Comparison of ENCODE assay signal across 14 cellular contexts in the genomic region with DNA sequence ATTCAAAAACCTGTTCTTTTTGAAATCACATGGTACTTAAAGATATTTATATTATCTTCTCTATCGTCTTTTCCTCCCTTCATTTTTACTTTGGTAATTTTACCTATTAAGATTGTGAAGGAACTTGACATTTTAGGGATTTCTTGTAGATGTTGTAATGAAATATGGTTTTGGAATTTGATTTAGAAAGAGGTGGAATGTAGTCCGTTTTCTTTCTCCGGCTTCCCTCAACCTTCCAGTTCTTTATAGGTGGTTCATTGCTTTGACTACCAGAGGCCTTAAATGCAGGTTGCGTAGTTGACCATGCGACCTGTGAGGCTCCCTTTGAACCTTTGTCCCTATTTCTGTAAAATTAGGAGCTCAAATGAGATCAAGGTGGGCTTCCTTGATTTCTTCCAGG. TPM values are rescaled to one million over a fixed set of nuclear protein-coding genes. Genes with fewer than 3 reads are reported as not detected.
DNase-seq lines count a peak whose midpoint lies in the region; ATAC-seq and TF ChIP-seq lines count a peak whose summit lies in the region.
"Had no signal": no experiment of that assay in that cellular context is flagged by ENCODE, and none has a peak within 500 bp of the region (broad histone marks: within the 10 kb centered on the region; RNA-seq: fewer than 3 reads in every experiment).

No MANE protein-coding gene starts in this region.

- dilution Hi-C loops in mammary epithelial cell (cut with HindIII; ENCODE audit: low sequenced_read_pairs): no loop called here

- no peak for ATAC-seq in T-helper 17 cell
- ATAC-seq in foreskin keratinocyte: no peak

- H4K12ac ChIP-seq in trophoblast cell (ENCODE audit: low read depth, low read length): no peak overlapping the region

- H3K4me3 Mint-ChIP-seq in MCF 10A (ENCODE audit: unreplicated experiment): no peak overlapping the region
- no peak overlapping the region for H3K4me3 Mint-ChIP-seq in T-helper 17 cell
- H3K4me3 Mint-ChIP-seq: B cell had no signal

- no peak overlapping the region for H2BK12ac ChIP-seq in trophoblast cell (ENCODE audit: low read length)

- H3K79me1 ChIP-seq in trophoblast cell (ENCODE audit: low read length): no peaks in the 10 kb centered on the region

- no peak overlapping the region for H3K4me2 ChIP-seq in mammary epithelial cell (ENCODE audit: insufficient read depth, low read depth, low read length)
- no peak overlapping the region for H3K4me2 ChIP-seq in trophoblast cell (ENCODE audit: low read length)
- H3K4me2 ChIP-seq: BLaER1 treated with 17β-estradiol and CSF1 and Interleukin-3, amounts not matched to agents 10 nM and 100 nM had no signal

- no peak overlapping the region for H2BK5ac ChIP-seq in trophoblast cell (ENCODE audit: low read depth, low read length, poor library complexity)

- no peaks in the 10 kb centered on the region for H3K9me3 Mint-ChIP-seq in MCF 10A (ENCODE audit: unreplicated experiment)

- H3K27ac ChIP-seq in mammary epithelial cell (ENCODE audit: insufficient read depth, low read depth, low read length) (no peak overlapping the region), foreskin keratinocyte (peak overlapping the region; percentile 19), trophoblast cell (ENCODE audit: low read depth, low read length) (no peak overlapping the region), WERI-Rb-1 (no peak overlapping the region)
- H3K27ac ChIP-seq: BLaER1 treated with 17β-estradiol and CSF1 and Interleukin-3, amounts not matched to agents 10 nM and 100 nM; HL-60 had no signal

- no peak overlapping the region for H3K9ac ChIP-seq in mammary epithelial cell (ENCODE audit: insufficient read depth, low read length)
- H3K9ac ChIP-seq in trophoblast cell (ENCODE audit: low read length): no peak overlapping the region
- H3K9ac ChIP-seq: BLaER1 treated with 17β-estradiol and CSF1 and Interleukin-3, amounts not matched to agents 10 nM and 100 nM had no signal

- H3K36me3 Mint-ChIP-seq in MCF 10A (ENCODE audit: insufficient read depth, unreplicated experiment) (peaks cover 25% of the 10 kb centered on the region), T-helper 17 cell (ENCODE audit: low read depth) (peaks cover 2% of the 10 kb centered on the region)

- H3K9me3 ChIP-seq in mammary epithelial cell (replicated peaks; ENCODE audit: insufficient read depth, low read length) (no peaks in the 10 kb centered on the region), T-helper 17 cell (ENCODE audit: control insufficient read depth, low read length, poor library complexity, severe bottlenecking) (no peaks in the 10 kb centered on the region), trophoblast cell (ENCODE audit: insufficient read depth, low read depth, low read length) (no peaks in the 10 kb centered on the region), WERI-Rb-1 (ENCODE audit: severe bottlenecking) (no peaks in the 10 kb centered on the region)
- H3K9me3 ChIP-seq: BLaER1 treated with 17β-estradiol and CSF1 and Interleukin-3, amounts not matched to agents 10 nM and 100 nM; Caco-2 had no signal

- no peaks in the 10 kb centered on the region for H4K20me1 ChIP-seq in mammary epithelial cell (ENCODE audit: insufficient read depth, low read length)
- H4K20me1 ChIP-seq: BLaER1 treated with 17β-estradiol and CSF1 and Interleukin-3, amounts not matched to agents 10 nM and 100 nM had no signal

- no peak overlapping the region for H2AK5ac ChIP-seq in trophoblast cell (ENCODE audit: low read length)

- H3K4me1 Mint-ChIP-seq in MCF 10A (ENCODE audit: insufficient read depth, unreplicated experiment) (peaks cover 72% of the 10 kb centered on the region), T-helper 17 cell (peaks cover 60% of the 10 kb centered on the region)
- H3K4me1 Mint-ChIP-seq: B cell had no signal

- no peak overlapping the region for H3K23ac ChIP-seq in trophoblast cell (ENCODE audit: low read length)

- no peak overlapping the region for H2AFZ ChIP-seq in mammary epithelial cell (ENCODE audit: low read depth, low read length)
- no peak overlapping the region for H2AFZ ChIP-seq in trophoblast cell (ENCODE audit: insufficient read depth, low read length, poor library complexity)

- BruUV-seq in MCF 10A (replicated peaks; lab: Mats Ljungman, UMichigan) (no TSS peak), mammary epithelial cell (replicated peaks; lab: Mats Ljungman, UMichigan) (no TSS peak)

- H3K4me3 ChIP-seq in mammary epithelial cell (replicated peaks in 1 of 3; ENCODE audit: insufficient read depth in 1 of 3, low read depth in 2 of 3, low read length in 3 of 3): no peak overlapping the region
- no peak overlapping the region for H3K4me3 ChIP-seq in trophoblast cell (ENCODE audit: low read depth, low read length)
- H3K4me3 ChIP-seq in WERI-Rb-1 (ENCODE audit: low read depth, low read length): no peak overlapping the region
- H3K4me3 ChIP-seq: BLaER1 treated with 17β-estradiol and CSF1 and Interleukin-3, amounts not matched to agents 10 nM and 100 nM had no signal

- POLR2A ChIA-PET in MCF 10A (lab: Yijun Ruan, JAX): interaction anchor here (0.6 to 18.1 kb wide), 6 partner anchors 9 to 281 kb away, joined by 3 to 553 read pairs (median 6); partner anchors contain the start of gene ITGA6

- H3K27me3 ChIP-seq in mammary epithelial cell (ENCODE audit: insufficient read depth, low read length) (no peaks in the 10 kb centered on the region), foreskin keratinocyte (no peaks in the 10 kb centered on the region), trophoblast cell (ENCODE audit: insufficient read depth, low read length) (no peaks in the 10 kb centered on the region), WERI-Rb-1 (ENCODE audit: insufficient read depth, low read depth, severe bottlenecking) (no peaks in the 10 kb centered on the region)
- H3K27me3 ChIP-seq: BLaER1 treated with 17β-estradiol and CSF1 and Interleukin-3, amounts not matched to agents 10 nM and 100 nM had no signal

- no peak overlapping the region for H4K91ac ChIP-seq in trophoblast cell (ENCODE audit: low read depth, low read length)

- H3K18ac ChIP-seq in trophoblast cell (ENCODE audit: low read length): no peak overlapping the region

- no peak overlapping the region for H2BK120ac ChIP-seq in trophoblast cell (ENCODE audit: insufficient read depth, low read length, poor library complexity)

- H3K79me2 ChIP-seq in mammary epithelial cell (ENCODE audit: insufficient read depth, low read length) (peaks cover 98% of the 10 kb centered on the region), trophoblast cell (ENCODE audit: control insufficient read depth, insufficient read depth, low read length, poor library complexity) (no peaks in the 10 kb centered on the region)

- intact Hi-C loops in MCF 10A (cut with micrococcal nuclease) (no loop called here), mammary epithelial cell (cut with micrococcal nuclease) (no loop called here)

- peaks cover 77% of the 10 kb centered on the region for H3K4me1 ChIP-seq in mammary epithelial cell (ENCODE audit: insufficient read depth, low read length)
- peaks cover 92% of the 10 kb centered on the region for H3K4me1 ChIP-seq in foreskin keratinocyte
- H3K4me1 ChIP-seq in trophoblast cell (ENCODE audit: control insufficient read depth in 1 of 2, insufficient read depth in 2 of 2, low read length in 2 of 2): peaks cover 22 to 29% of the 10 kb centered on the region in 2 experiments

- no peak overlapping the region for H4K8ac ChIP-seq in trophoblast cell (ENCODE audit: low read depth, low read length)

- H3K27ac Mint-ChIP-seq in MCF 10A (ENCODE audit: low read depth, unreplicated experiment) (peak overlapping the region; percentile 66), T-helper 17 cell (peak overlapping the region; percentile 54)
- H3K27ac Mint-ChIP-seq: B cell had no signal

- no peak for TF ChIP-seq CTCF in MCF 10A (IDR thresholded peaks at IDR 0.05; ENCODE audit: unreplicated experiment)
- TF ChIP-seq CTCF in mammary epithelial cell (conservative IDR thresholded peaks at IDR 0.05 in 1 of 2, IDR thresholded peaks at IDR 0.05 in 1 of 2; ENCODE audit: extremely low read depth in 1 of 2, insufficient read depth in 1 of 2, low read depth in 1 of 2, low read length in 2 of 2): no peak
- no peak for TF ChIP-seq CTCF in foreskin keratinocyte (conservative IDR thresholded peaks at IDR 0.05)
- TF ChIP-seq CTCF in WERI-Rb-1 (IDR thresholded peaks at IDR 0.05; ENCODE audit: low read depth, low read length): no peak

- no peak overlapping the region for H3K14ac ChIP-seq in trophoblast cell (ENCODE audit: low read length)

- CTCF ChIA-PET in MCF 10A (lab: Yijun Ruan, JAX) (interaction anchor here (0.6 to 34.0 kb wide), 8 partner anchors 9 to 746 kb away, joined by 3 to 536 read pairs (median 6); partner anchors contain the start of gene ITGA6), mammary epithelial cell (lab: Charles Lee; ENCODE audit: low non-redundant PET) (no interaction called here)

- no peaks in the 10 kb centered on the region for H3K27me3 Mint-ChIP-seq in MCF 10A (ENCODE audit: insufficient read depth, unreplicated experiment)
- H3K27me3 Mint-ChIP-seq in T-helper 17 cell: no peaks in the 10 kb centered on the region

- in situ Hi-C loops in mammary epithelial cell (cut with MboI; ENCODE audit: low sequenced_read_pairs in 2 of 2): loop anchor here in 1 of 2 donors (25.0 kb wide), 1 partner anchor 740 kb away; no protein-coding TSS in a partner anchor

- DNase-seq in MCF 10A (ENCODE audit: unreplicated experiment) (no peak), mammary epithelial cell (no peak), T-helper 17 cell (no peak), foreskin keratinocyte (no peak), trophoblast cell (peak; percentile 55 to 91), MV-4-11 (lab: John Stamatoyannopoulos, UW) (no peak), WERI-Rb-1 (no peak), epidermal melanocyte (ENCODE audit: insufficient read length, low spot score) (no peak)
- DNase-seq: 8988T, Caco-2, HCEC 1CT had no signal

- WGBS in mammary epithelial cell (ENCODE audit: low coverage, missing lambda C conversion rate): 87% methylated on average over 5 of the region's 5 CpGs
- WGBS in trophoblast cell (ENCODE audit: extremely low coverage, insufficient coverage, insufficient read length): no CpG with 5 or more reads among the region's 5 CpGs

- H3K36me3 ChIP-seq in mammary epithelial cell (ENCODE audit: insufficient read depth, low read length): peaks cover 12% of the 10 kb centered on the region
- H3K36me3 ChIP-seq in trophoblast cell (ENCODE audit: control insufficient read depth in 1 of 2, insufficient read depth in 2 of 2, low read length in 2 of 2): no peaks in the 10 kb centered on the region
- no peaks in the 10 kb centered on the region for H3K36me3 ChIP-seq in WERI-Rb-1
- H3K36me3 ChIP-seq: BLaER1 treated with 17β-estradiol and CSF1 and Interleukin-3, amounts not matched to agents 10 nM and 100 nM had no signal

- no peak overlapping the region for H3K4ac ChIP-seq in trophoblast cell (ENCODE audit: low read depth, low read length)

RNA-seq across cellular contexts. Expression of gene ITGA6, which starts 24.5 kb away (rescaled TPM):
- total RNA-seq in MCF 10A (2022) (315 and 323 TPM in 2 replicates), mammary epithelial cell (100 to 1,000 TPM; 562 to 887 TPM), T-helper 17 cell (10 to 100 TPM; 61.7 to 79.5 TPM), foreskin keratinocyte (815 and 842 TPM in 2 replicates)
- polyA plus RNA-seq in mammary epithelial cell (134 TPM), foreskin keratinocyte (168 and 201 TPM in 2 replicates)
- polyA minus RNA-seq in mammary epithelial cell: 741 TPM
- polyA plus RNA-seq in trophoblast cell (2013): 26.5 and 28.2 TPM in 2 replicates

Comparison
In these comparisons a context has a peak if more than half of its experiments do, and no peak if none do; other contexts are left out.
1. DNase-seq: peak in trophoblast cell (2 of 2); none in MCF 10A (single experiment), mammary epithelial cell (single experiment), T-helper 17 cell (0 of 3), foreskin keratinocyte (0 of 2), MV-4-11 (single experiment), WERI-Rb-1 (single experiment) and epidermal melanocyte (single experiment).